22 cellular contexts compared by ENCODE assay signal in genomic region chr1:206824327-206824726, GRCh38. TPM values are rescaled to one million over a fixed set of nuclear protein-coding genes. Genes with fewer than 3 reads are reported as not detected.
A peak's percentile ranks its signal among the peaks of the same experiment; 100 is the strongest.
DNase-seq lines count a peak whose midpoint lies in the region; ATAC-seq and TF ChIP-seq lines count a peak whose summit lies in the region.
"Had no signal": no experiment of that assay in that cellular context is flagged by ENCODE, and none has a peak within 500 bp of the region (broad histone marks: within the 10 kb centered on the region; RNA-seq: fewer than 3 reads in every experiment).

No MANE protein-coding gene starts in this region.

- peaks cover 64% of the 10 kb centered on the region for H3K4me1 Mint-ChIP-seq in dendritic cell treated with granulocyte-macrophage colony-stimulating factor and Interleukin-4, amounts not matched to agents 40 ng/mL and 50 ng/mL, for 4 days (ENCODE audit: low read depth)
- peaks cover 19% of the 10 kb centered on the region for H3K4me1 Mint-ChIP-seq in WTC11

- peaks cover 6% of the 10 kb centered on the region for H3K27me3 Mint-ChIP-seq in dendritic cell treated with granulocyte-macrophage colony-stimulating factor and Interleukin-4, amounts not matched to agents 40 ng/mL and 50 ng/mL, for 4 days
- H3K27me3 Mint-ChIP-seq in WTC11 (ENCODE audit: low read depth): peaks cover 5% of the 10 kb centered on the region; the same call in 1 of the 2 replicates

- H3K9ac ChIP-seq in skeletal muscle satellite cell (ENCODE audit: low read depth, low read length): no peak overlapping the region

- POLR2A ChIA-PET in WTC11 (lab: Charles Lee): no interaction called here

- H3K36me3 Mint-ChIP-seq in dendritic cell treated with granulocyte-macrophage colony-stimulating factor and Interleukin-4, amounts not matched to agents 40 ng/mL and 50 ng/mL, for 4 days (ENCODE audit: low read depth): no peaks in the 10 kb centered on the region
- H3K36me3 Mint-ChIP-seq in WTC11: no peaks in the 10 kb centered on the region

- H3K36me3 ChIP-seq in skeletal muscle satellite cell (ENCODE audit: insufficient read depth, low read length): no peaks in the 10 kb centered on the region
- H3K36me3 ChIP-seq: esophagus muscularis mucosa, left ventricle myocardium inferior, upper lobe of left lung had no signal

- peak overlapping the region; percentile 48 for H3K4me3 Mint-ChIP-seq in dendritic cell treated with granulocyte-macrophage colony-stimulating factor and Interleukin-4, amounts not matched to agents 40 ng/mL and 50 ng/mL, for 4 days
- H3K4me3 Mint-ChIP-seq in WTC11: no peak overlapping the region
- H3K4me3 Mint-ChIP-seq: activated CD8-positive, alpha-beta T cell treated with anti-CD3 and anti-CD28 coated beads, Interleukin-2, amount 10 ng/mL, durations not matched to agents 7 days and 5 days; H9; nephron progenitor cell had no signal

- no peaks in the 10 kb centered on the region for H3K27me3 ChIP-seq in skeletal muscle satellite cell (ENCODE audit: control insufficient read depth, insufficient read depth, low read length)
- H3K27me3 ChIP-seq: esophagus muscularis mucosa, upper lobe of left lung had no signal

- no peak for ATAC-seq in WTC11
- ATAC-seq: activated CD8-positive, alpha-beta T cell treated with anti-CD3 and anti-CD28 coated beads, Interleukin-2, amount 10 ng/mL, durations not matched to agents 7 days and 5 days had no signal

- H3K4me2 ChIP-seq in skeletal muscle satellite cell (ENCODE audit: low read length): peak overlapping the region; percentile 22

- no peak overlapping the region for H3K4me3 ChIP-seq in skeletal muscle satellite cell (ENCODE audit: low read length)
- H3K4me3 ChIP-seq: esophagus muscularis mucosa, left ventricle myocardium inferior, upper lobe of left lung had no signal

- no peak for TF ChIP-seq CTCF in WTC11 (IDR thresholded peaks at IDR 0.05)

- H3K9me3 Mint-ChIP-seq in dendritic cell treated with granulocyte-macrophage colony-stimulating factor and Interleukin-4, amounts not matched to agents 40 ng/mL and 50 ng/mL, for 4 days: no peaks in the 10 kb centered on the region
- H3K9me3 Mint-ChIP-seq in WTC11: 0 out of 2 replicates have a peak, but pooled peaks cover 3% of the 10 kb centered on the region
- H3K9me3 Mint-ChIP-seq: activated T-helper 2 cell treated with anti-CD3 and anti-CD28 coated beads, Interferon-gamma antibody, Interleukin-2, Interleukin-4, amounts not matched to agents 10 μg/mL and 5 μg/mL and 100 μg/mL, durations not matched to agents 14 hours and 24 hours and 36 hours; H9; nephron progenitor cell had no signal

- intact Hi-C loops in dendritic cell treated with granulocyte-macrophage colony-stimulating factor and Interleukin-4, amounts not matched to agents 40 ng/mL and 50 ng/mL, for 4 days (cut with micrococcal nuclease): loop anchor here (5.0 kb wide), 1 partner anchor 33 kb away; no protein-coding TSS in a partner anchor

- peak overlapping the region; percentile 78 for H3K27ac Mint-ChIP-seq in dendritic cell treated with granulocyte-macrophage colony-stimulating factor and Interleukin-4, amounts not matched to agents 40 ng/mL and 50 ng/mL, for 4 days
- H3K27ac Mint-ChIP-seq in WTC11: no peak overlapping the region
- H3K27ac Mint-ChIP-seq: activated CD8-positive, alpha-beta T cell treated with anti-CD3 and anti-CD28 coated beads, Interleukin-2, amount 10 ng/mL, durations not matched to agents 7 days and 5 days; activated T-helper 2 cell treated with anti-CD3 and anti-CD28 coated beads, Interferon-gamma antibody, Interleukin-2, Interleukin-4, amounts not matched to agents 10 μg/mL and 5 μg/mL and 100 μg/mL, durations not matched to agents 14 hours and 24 hours and 36 hours; H9; nephron progenitor cell had no signal

- peak; percentile 27 to 59 for DNase-seq in NOMO-1 (lab: John Stamatoyannopoulos, UW; ENCODE audit: unreplicated experiment in 2 of 2)
- no peak for DNase-seq in NOMO-1 treated with dmso at 0.1 percent for 144 hours (lab: John Stamatoyannopoulos, UW; ENCODE audit: unreplicated experiment)
- DNase-seq in NOMO-1 treated with DMSO at 0.1 percent for 48 hours (lab: John Stamatoyannopoulos, UW; ENCODE audit: unreplicated experiment): peak; percentile 63
- no peak for DNase-seq in WTC11 (ENCODE audit: low spot score)
- no peak for DNase-seq in NCI-H2029 treated with DMSO at 0.1 percent for 48 hours (lab: John Stamatoyannopoulos, UW)
- DNase-seq in NCI-H187 (lab: John Stamatoyannopoulos, UW): no peak
- DNase-seq: 8988T; activated CD8-positive, alpha-beta T cell treated with anti-CD3 and anti-CD28 coated beads, Interleukin-2, amount 10 ng/mL, durations not matched to agents 7 days and 5 days; amygdala; Caco-2; cortex of kidney; H9; NCI-H146; NCI-H526; nephron progenitor cell; stimulated activated CD4-positive, alpha-beta T cell treated with anti-CD3 and anti-CD28 coated beads, Interleukin-4, amount 100 ng/mL, for 4 hours; upper lobe of left lung had no signal

- no peaks in the 10 kb centered on the region for H3K9me3 ChIP-seq in skeletal muscle satellite cell (replicated peaks; ENCODE audit: low read length)
- H3K9me3 ChIP-seq: Caco-2, esophagus muscularis mucosa, left ventricle myocardium inferior, upper lobe of left lung had no signal

- CTCF ChIA-PET in WTC11 (lab: Charles Lee): interaction anchor here (1.1 kb wide), 1 partner anchor 90 kb away, joined by 3 read pairs; no protein-coding TSS in a partner anchor

- peaks cover 8% of the 10 kb centered on the region for H3K4me1 ChIP-seq in skeletal muscle satellite cell (ENCODE audit: control insufficient read depth, insufficient read depth, low read length)
- H3K4me1 ChIP-seq: Caco-2 had no signal

TF ChIP-seq in WTC11, 78 proteins besides CTCF, POLR2A, EP300 and RAD21:
- TF ChIP-seq STAT6 (CRISPR knock-in tag; conservative IDR thresholded peaks at IDR 0.05; ENCODE audit: low read depth) (no peak), NR2C2 (CRISPR knock-in tag; IDR thresholded peaks at IDR 0.05) (no peak), ZNF671 (CRISPR knock-in tag; IDR thresholded peaks at IDR 0.05) (no peak), EMX1 (CRISPR knock-in tag; IDR thresholded peaks at IDR 0.05) (no peak)
TF ChIP-seq in WTC11: peak in this region for 0.

RNA-seq across cellular contexts. Expression of gene IL20, which starts 41.1 kb away (rescaled TPM):
- total RNA-seq in skeletal muscle satellite cell (2012; rRNA removed): not detected in 2 replicates
- not detected in 3 replicates for total RNA-seq in WTC11 (2021)
- total RNA-seq: activated CD8-positive, alpha-beta T cell treated with anti-CD3 and anti-CD28 coated beads, Interleukin-2, amount 10 ng/mL, durations not matched to agents 7 days and 5 days; activated T-helper 2 cell treated with anti-CD3 and anti-CD28 coated beads, Interferon-gamma antibody, Interleukin-2, Interleukin-4, amounts not matched to agents 10 μg/mL and 5 μg/mL and 100 μg/mL, durations not matched to agents 14 hours and 24 hours and 36 hours; Caco-2; esophagus muscularis mucosa; H9; left ventricle myocardium inferior; upper lobe of left lung had no signal

RNA-seq across cellular contexts. Expression of gene IL10, which starts 52.0 kb away (rescaled TPM):
- not detected in 2 replicates for total RNA-seq in skeletal muscle satellite cell (2012; rRNA removed)
- not detected in 3 replicates for total RNA-seq in WTC11 (2021)
- total RNA-seq: Caco-2, H9 had no signal

RNA-seq across cellular contexts. Expression of gene IL19, which starts 53.8 kb away (rescaled TPM):
- not detected in 2 replicates for total RNA-seq in skeletal muscle satellite cell (2012; rRNA removed)
- total RNA-seq in WTC11 (2021): not detected in 3 replicates
- total RNA-seq: activated CD8-positive, alpha-beta T cell treated with anti-CD3 and anti-CD28 coated beads, Interleukin-2, amount 10 ng/mL, durations not matched to agents 7 days and 5 days; activated T-helper 2 cell treated with anti-CD3 and anti-CD28 coated beads, Interferon-gamma antibody, Interleukin-2, Interleukin-4, amounts not matched to agents 10 μg/mL and 5 μg/mL and 100 μg/mL, durations not matched to agents 14 hours and 24 hours and 36 hours; Caco-2; esophagus muscularis mucosa; H9; left ventricle myocardium inferior; upper lobe of left lung had no signal

Comparison
In these comparisons a context has a peak if more than half of its experiments do, and no peak if none do; other contexts are left out.
1. DNase-seq: peak in NOMO-1 (2 of 2) and NOMO-1 treated with DMSO at 0.1 percent for 48 hours (single experiment); none in NOMO-1 treated with dmso at 0.1 percent for 144 hours (single experiment), WTC11 (single experiment), NCI-H2029 treated with DMSO at 0.1 percent for 48 hours (single experiment) and NCI-H187 (0 of 2).